Comparison of ENCODE assay signal across 20 cellular contexts in genomic region chr12:124876171-124876570, GRCh38. TPM values are rescaled to one million over a fixed set of nuclear protein-coding genes. Genes with fewer than 3 reads are reported as not detected.
DNase-seq lines count a peak whose midpoint lies in the region; ATAC-seq, FAIRE-seq and TF ChIP-seq lines count a peak whose summit lies in the region.
"Had no signal": no experiment of that assay in that cellular context is flagged by ENCODE, and none has a peak within 500 bp of the region (broad histone marks: within the 10 kb centered on the region; RNA-seq: fewer than 3 reads in every experiment).

No MANE protein-coding gene starts in this region.

- BruUV-seq in GM12878 (replicated peaks; lab: Mats Ljungman, UMichigan), result no TSS peak

- H3K4me1 ChIP-seq in H9 (ENCODE audit: insufficient read depth, low read length) (no peaks in the 10 kb centered on the region), GM12878 (ENCODE audit: control insufficient read depth, insufficient read depth, low read length) (peaks cover 11% of the 10 kb centered on the region), neural progenitor cell (peaks cover 12% of the 10 kb centered on the region), gastrocnemius medialis (no peaks in the 10 kb centered on the region)
- peaks cover 2% of the 10 kb centered on the region for H3K4me1 ChIP-seq in effector memory CD4-positive, alpha-beta T cell (ENCODE audit: control insufficient read depth, insufficient read depth, low read length, poor library complexity, severe bottlenecking)
- H3K4me1 ChIP-seq: BE2C had no signal

- no peak overlapping the region for H4K91ac ChIP-seq in H9 (ENCODE audit: insufficient read length, low read depth, low read length)

- H3K9me3 ChIP-seq in H9 (ENCODE audit: control insufficient read depth, low read depth, low read length), result no peaks in the 10 kb centered on the region
- no peaks in the 10 kb centered on the region for H3K9me3 ChIP-seq in GM12878 (replicated peaks; ENCODE audit: control insufficient read depth, insufficient read depth, low read length)
- H3K9me3 ChIP-seq in neural progenitor cell (ENCODE audit: low read depth), result no peaks in the 10 kb centered on the region
- no peaks in the 10 kb centered on the region for H3K9me3 ChIP-seq in gastrocnemius medialis
- H3K9me3 ChIP-seq in effector memory CD4-positive, alpha-beta T cell (ENCODE audit: control insufficient read depth, low read length), result no peaks in the 10 kb centered on the region
- H3K9me3 ChIP-seq: BE2C, SK-N-SH had no signal

- TF ChIP-seq POLR2A in GM12878 (IDR thresholded peaks at IDR 0.05; ENCODE audit: low read depth, low read length), result no peak
- TF ChIP-seq POLR2A in gastrocnemius medialis (IDR thresholded peaks at IDR 0.05), result no peak

- peak; percentile 62 for FAIRE-seq in GM12878 (lab: Jason Lieb, UNC)

- no peak overlapping the region for H2AFZ ChIP-seq in H9 (ENCODE audit: low read length)
- no peak overlapping the region for H2AFZ ChIP-seq in GM12878 (ENCODE audit: control insufficient read depth, low read depth, low read length)
- no peak overlapping the region for H2AFZ ChIP-seq in neural progenitor cell (replicated peaks)

- no peak overlapping the region for H2BK20ac ChIP-seq in H9 (ENCODE audit: low read depth, low read length, poor library complexity, severe bottlenecking)

- in situ Hi-C loops in GM12878 (cut with MboI), result no loop called here
- in situ Hi-C loops in gastrocnemius medialis (cut with MboI; ENCODE audit: low sequenced_read_pairs in 4 of 4), result no loop called here

- no peaks in the 10 kb centered on the region for H3F3A ChIP-seq in neural progenitor cell (ENCODE audit: low read depth)

- H3K36me3 ChIP-seq in GM12878 (ENCODE audit: control insufficient read depth in 2 of 2, insufficient read depth in 2 of 2, low read length in 1 of 2), result no peaks in the 10 kb centered on the region
- H3K36me3 ChIP-seq in neural progenitor cell, result no peaks in the 10 kb centered on the region
- no peaks in the 10 kb centered on the region for H3K36me3 ChIP-seq in gastrocnemius medialis
- H3K36me3 ChIP-seq in effector memory CD4-positive, alpha-beta T cell (ENCODE audit: control insufficient read depth, insufficient read depth, low read length), result no peaks in the 10 kb centered on the region
- H3K36me3 ChIP-seq: BE2C had no signal

- no peak overlapping the region for H3K4me3 Mint-ChIP-seq in H9
- H3K4me3 Mint-ChIP-seq in neural progenitor cell, result no peak overlapping the region
- H3K4me3 Mint-ChIP-seq: HFFc6 had no signal

- peaks cover 5% of the 10 kb centered on the region in 2 experiments; a peak in 3 of 4 replicates for H3K4me1 Mint-ChIP-seq in H9
- H3K4me1 Mint-ChIP-seq in neural progenitor cell, result peaks cover 26% of the 10 kb centered on the region

- TF ChIP-seq CTCF in 22Rv1 (IDR thresholded peaks at IDR 0.05) (no peak), H9 (conservative IDR thresholded peaks at IDR 0.05) (no peak), GM12878 (IDR thresholded peaks at IDR 0.05 in 2 of 3, conservative IDR thresholded peaks at IDR 0.05 in 1 of 3; ENCODE audit: control insufficient read depth in 2 of 3, extremely low read depth in 1 of 3, insufficient read depth in 1 of 3, low read depth in 3 of 3, low read length in 3 of 3) (no peak), neural progenitor cell (IDR thresholded peaks at IDR 0.05) (no peak), gastrocnemius medialis (IDR thresholded peaks at IDR 0.05 in 4 of 5, conservative IDR thresholded peaks at IDR 0.05 in 1 of 5) (no peak)

- peak overlapping the region; percentile 5; the same call in 1 of the 2 replicates for H3K27ac ChIP-seq in 22Rv1
- no peak overlapping the region for H3K27ac ChIP-seq in H9 (ENCODE audit: insufficient read length, low read depth, low read length)
- H3K27ac ChIP-seq in GM12878 (ENCODE audit: control insufficient read depth, insufficient read depth), result no peak overlapping the region
- no peak overlapping the region for H3K27ac ChIP-seq in neural progenitor cell
- H3K27ac ChIP-seq in gastrocnemius medialis, result no peak overlapping the region
- H3K27ac ChIP-seq in effector memory CD4-positive, alpha-beta T cell (ENCODE audit: insufficient read depth, low read length, poor library complexity, severe bottlenecking), result no peak overlapping the region

- H3K23ac ChIP-seq in H9 (ENCODE audit: insufficient read length, low read depth, low read length), result no peak overlapping the region

- CTCF ChIA-PET in GM12878 (lab: Yijun Ruan, JAX), result interaction anchor here (1.0 kb wide), 1 partner anchor 21 kb away, joined by 3 read pairs; no protein-coding TSS in a partner anchor

- no peaks in the 10 kb centered on the region for H3K79me1 ChIP-seq in H9 (ENCODE audit: insufficient read depth, low read depth, low read length, poor library complexity, severe bottlenecking)

- H3K27me3 ChIP-seq in H9 (ENCODE audit: insufficient read depth, low read length) (no peaks in the 10 kb centered on the region), GM12878 (replicated peaks in 1 of 2; ENCODE audit: control insufficient read depth in 2 of 2, insufficient read depth in 2 of 2, low read length in 1 of 2) (no peaks in the 10 kb centered on the region), neural progenitor cell (no peaks in the 10 kb centered on the region), gastrocnemius medialis (no peaks in the 10 kb centered on the region)
- no peaks in the 10 kb centered on the region for H3K27me3 ChIP-seq in effector memory CD4-positive, alpha-beta T cell (replicated peaks; ENCODE audit: control insufficient read depth, insufficient read depth, low read length, poor library complexity, severe bottlenecking)
- H3K27me3 ChIP-seq: BE2C had no signal

- H2BK12ac ChIP-seq in H9 (ENCODE audit: insufficient read length, low read depth, low read length), result no peak overlapping the region

- WGBS in H9 (ENCODE audit: extremely low coverage, insufficient read length, low lambda C conversion rate), result no CpG with 5 or more reads among the region's 2 CpGs
- WGBS in GM12878 (ENCODE audit: insufficient coverage, insufficient replicate concordance, low lambda C conversion rate, missing lambda C conversion rate), result 90% methylated on average over 2 of the region's 2 CpGs

- H3K4me3 ChIP-seq in GM12878 (no peak overlapping the region), neural progenitor cell (no peak overlapping the region), gastrocnemius medialis (no peak overlapping the region)
- H3K4me3 ChIP-seq in effector memory CD4-positive, alpha-beta T cell (ENCODE audit: insufficient read depth, low read depth, low read length, poor library complexity, severe bottlenecking), result no peak overlapping the region

- intact Hi-C loops in GM12878 (cut with micrococcal nuclease; ENCODE audit: unreplicated experiment) (no loop called here), gastrocnemius medialis (cut with DNase I; ENCODE audit: low total_unique reads) (no loop called here)

- H3T11ph ChIP-seq in H9 (ENCODE audit: low read length), result no peak overlapping the region

- H3K4me2 ChIP-seq in H9 (ENCODE audit: insufficient read depth, insufficient read length, low read length) (no peak overlapping the region), GM12878 (ENCODE audit: control insufficient read depth, insufficient read depth) (no peak overlapping the region), neural progenitor cell (no peak overlapping the region)
- H3K4me2 ChIP-seq: SK-N-SH had no signal

- H2AK5ac ChIP-seq in H9 (ENCODE audit: insufficient read length, low read length), result no peak overlapping the region

- H3K79me2 ChIP-seq in H9 (ENCODE audit: insufficient read depth, low read length) (no peaks in the 10 kb centered on the region), GM12878 (ENCODE audit: control insufficient read depth, insufficient read depth, low read length) (no peaks in the 10 kb centered on the region), neural progenitor cell (ENCODE audit: low read depth) (no peaks in the 10 kb centered on the region)

- no peaks in the 10 kb centered on the region for H3K23me2 ChIP-seq in H9 (ENCODE audit: insufficient read length, low read depth, low read length, poor library complexity, severe bottlenecking)

- H3K36me3 Mint-ChIP-seq in H9 (ENCODE audit: insufficient read depth in 1 of 3, low read depth in 3 of 3), result no peaks in the 10 kb centered on the region
- no peaks in the 10 kb centered on the region for H3K36me3 Mint-ChIP-seq in neural progenitor cell
- H3K36me3 Mint-ChIP-seq: CD4-positive, CD25-positive, alpha-beta regulatory T cell had no signal

- H2BK5ac ChIP-seq in H9 (ENCODE audit: insufficient read length, low read length), result no peak overlapping the region

- H4K20me1 ChIP-seq in H9 (ENCODE audit: control insufficient read depth, insufficient read depth, insufficient read length), result no peaks in the 10 kb centered on the region
- H4K20me1 ChIP-seq in GM12878 (ENCODE audit: control insufficient read depth, insufficient read depth), result no peaks in the 10 kb centered on the region
- H4K20me1 ChIP-seq in neural progenitor cell (ENCODE audit: low read depth), result no peaks in the 10 kb centered on the region

- TF ChIP-seq EP300 in GM12878 (IDR thresholded peaks at IDR 0.05; ENCODE audit: borderline replicate concordance in 1 of 2, control insufficient read depth in 1 of 2, low read depth in 2 of 2, low read length in 2 of 2), result no peak

- H2BK120ac ChIP-seq in H9 (ENCODE audit: low read depth, low read length, poor library complexity, severe bottlenecking), result no peak overlapping the region

- no peak overlapping the region for H3K9ac ChIP-seq in H9 (ENCODE audit: extremely low read depth, insufficient read length, low read length)
- H3K9ac ChIP-seq in GM12878 (ENCODE audit: control insufficient read depth, insufficient read depth, low read length), result no peak overlapping the region
- no peak overlapping the region for H3K9ac ChIP-seq in neural progenitor cell
- H3K9ac ChIP-seq: SK-N-SH had no signal

- POLR2A ChIA-PET in GM12878 (lab: Charles Lee), result no interaction called here

- H2BK15ac ChIP-seq in H9 (ENCODE audit: low read depth, low read length), result no peak overlapping the region

- H3K56ac ChIP-seq in H9 (ENCODE audit: insufficient read length, low read depth, low read length), result no peak overlapping the region

- SMC1A ChIA-PET in GM12878 (lab: Charles Lee; ENCODE audit: uncharacterized antibody, unreplicated experiment), result no interaction called here

- no peak for DNase-seq in H9
- no peak for DNase-seq in GM12878 (ENCODE audit: low read depth, low spot score)
- no peak for DNase-seq in neural progenitor cell (ENCODE audit: low spot score)
- DNase-seq in gastrocnemius medialis, result no peak
- DNase-seq in effector memory CD4-positive, alpha-beta T cell, result no peak
- DNase-seq: BE2C; CD4-positive, CD25-positive, alpha-beta regulatory T cell; GOT3; HFFc6; NCI-H1105 treated with DMSO at 0.1 percent for 48 hours; NCI-H1694 treated with DMSO at 0.1 percent for 48 hours; NCI-H2227 treated with DMSO at 0.1 percent for 48 hours; NCI-H510A treated with DMSO at 0.1 percent for 48 hours; NCI-H774; RPMI8226; SHP77 treated with DMSO at 0.1 percent for 48 hours; SK-N-SH had no signal

- no peak for TF ChIP-seq RAD21 in GM12878 (IDR thresholded peaks at IDR 0.05; ENCODE audit: insufficient read depth, low read depth, low read length)

- ATAC-seq in GM12878, result no peak
- ATAC-seq in HG03442 (IDR thresholded peaks at IDR 0.05; ENCODE audit: unreplicated experiment), result no peak
- ATAC-seq in gastrocnemius medialis, result no peak
- ATAC-seq in HG02610 (IDR thresholded peaks at IDR 0.05; ENCODE audit: unreplicated experiment), result no peak

- H4K8ac ChIP-seq in H9 (replicated peaks; ENCODE audit: insufficient read length, low read depth, low read length), result no peak overlapping the region

- H4K5ac ChIP-seq in H9 (ENCODE audit: insufficient read length, low read depth, low read length), result peak overlapping the region; percentile 4

- H3K9me3 Mint-ChIP-seq in H9 (no peaks in the 10 kb centered on the region), neural progenitor cell (no peaks in the 10 kb centered on the region)
- H3K9me3 Mint-ChIP-seq: CD4-positive, CD25-positive, alpha-beta regulatory T cell; HFFc6 had no signal

- H3K18ac ChIP-seq in H9 (ENCODE audit: insufficient read length, low read depth, low read length), result no peak overlapping the region

- peaks cover 8% of the 10 kb centered on the region for H3K27me3 Mint-ChIP-seq in H9 (ENCODE audit: low read depth)
- peaks cover 2% of the 10 kb centered on the region for H3K27me3 Mint-ChIP-seq in neural progenitor cell (ENCODE audit: insufficient read depth, low read depth)

- H3K14ac ChIP-seq in H9 (ENCODE audit: insufficient read depth, low read length), result no peak overlapping the region

- H3K27ac Mint-ChIP-seq in H9, result peak overlapping the region in 1 of 3 experiments; percentile 2; a peak in 1 of 7 replicates
- peak overlapping the region; percentile 19 for H3K27ac Mint-ChIP-seq in neural progenitor cell
- H3K27ac Mint-ChIP-seq: CD4-positive, CD25-positive, alpha-beta regulatory T cell; HFFc6 had no signal

- H3K4ac ChIP-seq in H9 (ENCODE audit: low read depth, low read length), result no peak overlapping the region

- RAD21 ChIA-PET in GM12878 (lab: Charles Lee; ENCODE audit: unreplicated experiment), result no interaction called here

RNA-seq across cellular contexts. Expression of gene SCARB1, which starts 12.5 kb away (rescaled TPM):
- 31.3 and 31.7 TPM in 2 replicates for total RNA-seq in H9 (2021)
- total RNA-seq in GM12878 (2013; cell fraction: nucleolus; rRNA removed), result 359 and 403 TPM in 2 replicates
- total RNA-seq in GM12878 (2014; rRNA removed), result 46.5 and 51.4 TPM in 2 replicates
- 27.9 and 29.9 TPM in 2 replicates for total RNA-seq in GM12878 (2014; rRNA removed; fragmentation: Illumina TruSeq; extraction: Trizol)
- total RNA-seq in GM12878 (2021), result 102 and 104 TPM in 2 replicates
- polyA plus RNA-seq in GM12878 (2011; ENCODE audit: low read depth), result 27.3 TPM
- polyA plus RNA-seq in GM12878 (2011; rRNA removed), result 50.6 and 89.3 TPM in 2 replicates
- 131 and 137 TPM in 2 replicates for polyA plus RNA-seq in GM12878 (2011; cell fraction: cytosol; rRNA removed)
- polyA plus RNA-seq in GM12878 (2011; cell fraction: nucleus; rRNA removed), result 542 and 556 TPM in 2 replicates
- polyA plus RNA-seq in GM12878 (2012), result 61.4 and 89.0 TPM in 2 replicates
- polyA plus RNA-seq in GM12878 (2014; fragmentation: Illumina TruSeq; extraction: Trizol), result 66.0 and 78.8 TPM in 2 replicates
- polyA plus RNA-seq in GM12878 (2014; fragmentation: Nextera tagmentation; extraction: Ambion mirVana), result 1 to 10 TPM in 1 of 2 experiments, under 1 TPM in 1; 0.34 to 3.3 TPM
- polyA plus RNA-seq in GM12878 (2014; rRNA removed), result 81.4 and 89.5 TPM in 2 replicates
- 10 to 100 TPM; 62.8 to 63.3 TPM for polyA plus RNA-seq in GM12878 (2016; fragmentation: Nextera tagmentation; extraction: Ambion mirVana)
- 89.0 and 116 TPM in 2 replicates for polyA minus RNA-seq in GM12878 (2011; rRNA and poly(A)+ RNA removed)
- polyA minus RNA-seq in GM12878 (2011; cell fraction: cytosol; rRNA and poly(A)+ RNA removed), result 31.7 and 37.7 TPM in 2 replicates
- 70.1 and 83.4 TPM in 2 replicates for polyA minus RNA-seq in GM12878 (2011; cell fraction: nucleus; rRNA and poly(A)+ RNA removed)
- total RNA-seq in neural progenitor cell (ENCODE audit: low replicate concordance), result 4.3 and 7.8 TPM in 2 replicates
- 1 to 10 TPM; 5.4 to 8.7 (median 6.2) TPM for total RNA-seq in gastrocnemius medialis

RNA-seq across cellular contexts. Expression of gene UBC, which starts 38.3 kb away (rescaled TPM):
- total RNA-seq in H9 (2021), result 523 and 533 TPM in 2 replicates
- 329 and 366 TPM in 2 replicates for total RNA-seq in GM12878 (2013; cell fraction: nucleolus; rRNA removed)
- total RNA-seq in GM12878 (2014; rRNA removed), result 883 and 944 TPM in 2 replicates
- 816 and 821 TPM in 2 replicates for total RNA-seq in GM12878 (2014; rRNA removed; fragmentation: Illumina TruSeq; extraction: Trizol)
- 736 and 799 TPM in 2 replicates for total RNA-seq in GM12878 (2021)
- polyA plus RNA-seq in GM12878 (2011; ENCODE audit: low read depth), result 1,550 TPM
- polyA plus RNA-seq in GM12878 (2011; rRNA removed), result 1,270 and 1,666 TPM in 2 replicates
- 1,638 and 1,774 TPM in 2 replicates for polyA plus RNA-seq in GM12878 (2011; cell fraction: cytosol; rRNA removed)
- 1,319 and 1,377 TPM in 2 replicates for polyA plus RNA-seq in GM12878 (2011; cell fraction: nucleus; rRNA removed)
- 962 and 1,441 TPM in 2 replicates for polyA plus RNA-seq in GM12878 (2012)
- polyA plus RNA-seq in GM12878 (2014; fragmentation: Illumina TruSeq; extraction: Trizol), result 973 and 1,123 TPM in 2 replicates
- polyA plus RNA-seq in GM12878 (2014; fragmentation: Nextera tagmentation; extraction: Ambion mirVana), result 1,000 to 10,000 TPM in 1 of 2 experiments, 100 to 1,000 TPM in 1; 785 to 1,214 TPM
- polyA plus RNA-seq in GM12878 (2014; rRNA removed), result 610 and 653 TPM in 2 replicates
- 100 to 1,000 TPM; 866 to 909 TPM for polyA plus RNA-seq in GM12878 (2016; fragmentation: Nextera tagmentation; extraction: Ambion mirVana)
- 980 and 1,147 TPM in 2 replicates for polyA minus RNA-seq in GM12878 (2011; rRNA and poly(A)+ RNA removed)
- 232 and 279 TPM in 2 replicates for polyA minus RNA-seq in GM12878 (2011; cell fraction: cytosol; rRNA and poly(A)+ RNA removed)
- 143 and 182 TPM in 2 replicates for polyA minus RNA-seq in GM12878 (2011; cell fraction: nucleus; rRNA and poly(A)+ RNA removed)
- 857 and 897 TPM in 2 replicates for total RNA-seq in neural progenitor cell (ENCODE audit: low replicate concordance)
- over 10,000 TPM in 2 of 4 donors, 1,000 to 10,000 TPM in 2; 3,173 to 12,805 (median 9,048) TPM for total RNA-seq in gastrocnemius medialis
